In the genomic region with DNA sequence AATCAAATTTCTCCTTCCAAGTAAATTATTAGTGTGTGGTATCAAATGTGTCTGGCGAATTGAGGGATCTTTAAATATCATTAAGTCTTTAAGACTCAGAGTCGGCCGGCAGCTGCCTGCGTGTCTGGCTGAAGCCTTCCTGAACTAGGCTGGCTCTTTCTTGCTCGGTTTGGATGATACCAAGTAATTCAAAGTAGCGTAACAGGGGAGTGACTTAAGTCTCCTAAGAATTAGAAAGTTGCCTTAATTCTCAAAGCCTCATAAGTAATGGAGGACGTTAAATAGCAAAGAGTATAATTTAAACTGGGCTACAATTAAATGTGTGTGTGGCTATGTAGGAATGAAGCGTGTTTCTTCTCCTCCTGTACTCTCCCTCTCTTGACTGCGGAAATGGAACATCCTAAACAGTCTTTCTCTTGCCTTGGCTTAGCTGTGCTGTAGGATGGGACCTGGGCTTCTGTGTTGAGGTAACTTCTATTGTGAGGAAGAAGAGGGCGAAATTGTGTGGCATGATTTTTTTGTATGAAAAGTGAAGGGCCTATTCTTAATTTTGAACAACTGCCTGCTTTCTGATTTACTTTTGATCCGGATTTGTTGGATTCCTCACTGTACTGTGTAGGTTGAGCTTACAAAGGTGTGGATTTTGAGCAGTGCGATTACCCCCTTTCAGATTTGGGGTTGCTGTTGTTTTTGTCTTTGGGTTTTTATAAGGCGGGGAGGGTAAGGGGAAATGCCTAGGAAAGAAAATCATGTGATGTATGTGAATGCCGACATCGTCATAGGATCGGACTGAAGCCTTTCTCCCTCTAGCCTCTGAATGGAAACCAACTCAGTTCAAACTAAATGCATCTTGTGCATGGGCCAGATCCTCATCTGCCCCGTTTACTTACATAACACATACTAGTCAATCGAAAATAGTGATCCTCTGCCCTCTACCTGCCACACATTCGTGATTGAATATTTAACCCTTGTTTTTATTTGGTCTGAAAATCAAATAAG, we compare ENCODE assay signal across 8 cellular contexts. TPM values are rescaled to one million over a fixed set of nuclear protein-coding genes. Genes with fewer than 3 reads are reported as not detected.
A peak's percentile ranks its signal among the peaks of the same experiment; 100 is the strongest.
DNase-seq lines count a peak whose midpoint lies in the region; ATAC-seq lines count a peak whose summit lies in the region.

No MANE protein-coding gene starts in this region.

- DNase-seq in AML-193 (lab: John Stamatoyannopoulos, UW) (peak; percentile 87 to 93), NCI-H2227 (lab: John Stamatoyannopoulos, UW; ENCODE audit: unreplicated experiment) (peak; percentile 83), memory B cell (ENCODE audit: low spot score in 2 of 2) (peak; percentile 41 to 67)
- peak; percentile 85 for DNase-seq in activated CD4-positive, alpha-beta T cell treated with anti-CD3 and anti-CD28 coated beads, Interleukin-2, amount 10 ng/mL, durations not matched to agents 24 days and 14 days
- peak; percentile 8 to 37 (median 30) for DNase-seq in effector memory CD4-positive, alpha-beta T cell
- peak; percentile 13 for DNase-seq in stimulated activated CD8-positive, alpha-beta memory T cell treated with anti-CD3 and anti-CD28 coated beads, Interleukin-7, amount 100 ng/mL, for 24 hours (ENCODE audit: low read depth)

- H3K4me3 Mint-ChIP-seq in activated CD4-positive, alpha-beta T cell treated with anti-CD3 and anti-CD28 coated beads, Interleukin-2, amount 10 ng/mL, durations not matched to agents 24 days and 14 days = no peak overlapping the region
- H3K4me3 Mint-ChIP-seq in memory B cell = no peak overlapping the region

- peak overlapping the region; percentile 75 for H3K27ac ChIP-seq in effector memory CD4-positive, alpha-beta T cell (ENCODE audit: insufficient read depth, low read length, poor library complexity, severe bottlenecking)

- peaks cover 3% of the 10 kb centered on the region for H3K4me1 ChIP-seq in effector memory CD4-positive, alpha-beta T cell (ENCODE audit: control insufficient read depth, insufficient read depth, low read length, poor library complexity, severe bottlenecking)

- no peaks in the 10 kb centered on the region for H3K9me3 ChIP-seq in effector memory CD4-positive, alpha-beta T cell (ENCODE audit: control insufficient read depth, low read length)

- peaks cover 7% of the 10 kb centered on the region for H3K4me1 Mint-ChIP-seq in activated CD4-positive, alpha-beta T cell treated with anti-CD3 and anti-CD28 coated beads, Interleukin-2, amount 10 ng/mL, durations not matched to agents 24 days and 14 days
- H3K4me1 Mint-ChIP-seq in memory B cell = peaks cover 9% of the 10 kb centered on the region

- H3K36me3 ChIP-seq in effector memory CD4-positive, alpha-beta T cell (ENCODE audit: control insufficient read depth, insufficient read depth, low read length) = no peaks in the 10 kb centered on the region

- no peak overlapping the region for H3K27ac Mint-ChIP-seq in activated CD4-positive, alpha-beta T cell treated with anti-CD3 and anti-CD28 coated beads, Interleukin-2, amount 10 ng/mL, durations not matched to agents 24 days and 14 days
- no peak overlapping the region for H3K27ac Mint-ChIP-seq in memory B cell

- no peaks in the 10 kb centered on the region for H3K27me3 Mint-ChIP-seq in activated CD4-positive, alpha-beta T cell treated with anti-CD3 and anti-CD28 coated beads, Interleukin-2, amount 10 ng/mL, durations not matched to agents 24 days and 14 days
- H3K27me3 Mint-ChIP-seq in memory B cell = no peaks in the 10 kb centered on the region

- ATAC-seq in GM18873 (IDR thresholded peaks at IDR 0.05; ENCODE audit: low FRiP score, unreplicated experiment) (peak; percentile 91), HG03066 (IDR thresholded peaks at IDR 0.05; ENCODE audit: low read depth, unreplicated experiment) (peak; percentile 94), memory B cell (ENCODE audit: low read depth) (peak; percentile 85)

- H3K4me3 ChIP-seq in effector memory CD4-positive, alpha-beta T cell (ENCODE audit: insufficient read depth, low read depth, low read length, poor library complexity, severe bottlenecking) = peak overlapping the region; percentile 58

- intact Hi-C loops in activated CD4-positive, alpha-beta T cell treated with anti-CD3 and anti-CD28 coated beads, Interleukin-2, amount 10 ng/mL, durations not matched to agents 24 days and 14 days (cut with micrococcal nuclease) = loop anchor here (1.0 to 5.0 kb wide), 3 partner anchors 30 to 302 kb away; partner anchors contain the start of genes BOD1 and CPEB4

- H3K9me3 Mint-ChIP-seq in activated CD4-positive, alpha-beta T cell treated with anti-CD3 and anti-CD28 coated beads, Interleukin-2, amount 10 ng/mL, durations not matched to agents 24 days and 14 days = no peaks in the 10 kb centered on the region
- H3K9me3 Mint-ChIP-seq in memory B cell = no peaks in the 10 kb centered on the region

- H3K36me3 Mint-ChIP-seq in activated CD4-positive, alpha-beta T cell treated with anti-CD3 and anti-CD28 coated beads, Interleukin-2, amount 10 ng/mL, durations not matched to agents 24 days and 14 days (ENCODE audit: low read depth) = peaks cover 1% of the 10 kb centered on the region
- peaks cover 4% of the 10 kb centered on the region for H3K36me3 Mint-ChIP-seq in memory B cell

- H3K27me3 ChIP-seq in effector memory CD4-positive, alpha-beta T cell (replicated peaks; ENCODE audit: control insufficient read depth, insufficient read depth, low read length, poor library complexity, severe bottlenecking) = no peaks in the 10 kb centered on the region

RNA-seq across cellular contexts. Expression of gene CPEB4, which starts 29.9 kb away (rescaled TPM):
- 7.6 and 8.8 TPM in 2 replicates for total RNA-seq in activated CD4-positive, alpha-beta T cell treated with anti-CD3 and anti-CD28 coated beads, Interleukin-2, amount 10 ng/mL, durations not matched to agents 24 days and 14 days

Comparison
In these comparisons a context has a peak if more than half of its experiments do, and no peak if none do; other contexts are left out.
1. Peak in every context shown above with its lines: DNase-seq, ATAC-seq, H3K4me3 ChIP-seq and H3K27ac ChIP-seq.
2. DNase-seq: peak in every context shown above with its lines; median percentile 90 in AML-193; 85 in activated CD4-positive, alpha-beta T cell treated with anti-CD3 and anti-CD28 coated beads, Interleukin-2, amount 10 ng/mL, durations not matched to agents 24 days and 14 days; 83 in NCI-H2227; 54 in memory B cell; 30 in effector memory CD4-positive, alpha-beta T cell; 13 in stimulated activated CD8-positive, alpha-beta memory T cell treated with anti-CD3 and anti-CD28 coated beads, Interleukin-7, amount 100 ng/mL, for 24 hours.